Comparison of ENCODE assay signal across 22 cellular contexts in the genomic region with DNA sequence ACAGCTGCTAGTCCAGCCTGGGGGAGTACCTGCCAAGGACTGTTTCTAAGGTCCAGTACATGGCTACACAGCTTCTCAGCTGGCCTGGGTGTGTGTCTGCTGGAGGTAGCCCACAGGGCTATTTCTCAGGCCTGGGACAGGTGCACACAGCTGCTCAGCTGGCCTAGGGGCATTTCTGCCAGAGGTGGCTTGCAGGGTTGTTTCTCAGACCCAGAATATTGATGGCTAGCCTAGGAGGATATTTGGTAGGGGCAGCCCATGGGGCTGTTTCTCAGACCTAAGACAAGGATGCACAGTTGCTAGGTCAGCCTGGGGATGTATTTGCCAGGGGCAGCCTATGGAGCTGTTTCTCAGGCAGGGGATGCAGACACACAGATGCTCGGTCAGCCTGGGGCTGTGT. TPM values are rescaled to one million over a fixed set of nuclear protein-coding genes. Genes with fewer than 3 reads are reported as not detected.
A peak's percentile ranks its signal among the peaks of the same experiment; 100 is the strongest.
DNase-seq lines count a peak whose midpoint lies in the region; ATAC-seq and TF ChIP-seq lines count a peak whose summit lies in the region.
"Had no signal": no experiment of that assay in that cellular context is flagged by ENCODE, and none has a peak within 500 bp of the region (broad histone marks: within the 10 kb centered on the region; RNA-seq: fewer than 3 reads in every experiment).

No MANE protein-coding gene starts in this region.

- H3K27ac Mint-ChIP-seq in neural progenitor cell, result no peak overlapping the region
- H3K27ac Mint-ChIP-seq: CD4-positive, alpha-beta memory T cell; CD8-positive, alpha-beta memory T cell had no signal

- H3K27me3 ChIP-seq in heart left ventricle (no peaks in the 10 kb centered on the region), osteoblast (ENCODE audit: insufficient read depth, low read length) (no peaks in the 10 kb centered on the region), neural progenitor cell (no peaks in the 10 kb centered on the region)
- H3K27me3 ChIP-seq: BE2C, BLaER1 had no signal

- H3K4me3 ChIP-seq in heart left ventricle (no peak overlapping the region), osteoblast (ENCODE audit: insufficient read depth, low read length) (no peak overlapping the region), neural progenitor cell (no peak overlapping the region)
- H3K4me3 ChIP-seq: A549, BLaER1, GM12878 had no signal

- no peaks in the 10 kb centered on the region for H3F3A ChIP-seq in neural progenitor cell (ENCODE audit: low read depth)

- DNase-seq in cardiac septum (ENCODE audit: low spot score) (peak; percentile 58), heart left ventricle (no peak), osteoblast (ENCODE audit: insufficient read length, low spot score, missing footprints) (peak; percentile 54), neural progenitor cell (ENCODE audit: low spot score) (no peak)
- DNase-seq: BE2C; C1 segment of cervical spinal cord; CD4-positive, alpha-beta memory T cell; CD4-positive, CD25-positive, alpha-beta regulatory T cell; CD8-positive, alpha-beta memory T cell; COR-L47; DMS 273 treated with DMSO at 0.1 percent for 48 hours; DMS153; DMS53; DMS79; DND-41; GDM1 had no signal

- H3K79me2 ChIP-seq in osteoblast (ENCODE audit: insufficient read depth, low read length) (no peaks in the 10 kb centered on the region), neural progenitor cell (ENCODE audit: low read depth) (no peaks in the 10 kb centered on the region)

- TF ChIP-seq POLR2A in heart left ventricle (IDR thresholded peaks at IDR 0.05), result no peak

- H4K20me1 ChIP-seq in osteoblast (ENCODE audit: insufficient read depth, low read length) (no peaks in the 10 kb centered on the region), neural progenitor cell (ENCODE audit: low read depth) (peaks cover 4% of the 10 kb centered on the region)
- H4K20me1 ChIP-seq: BLaER1 had no signal

- WGBS in heart left ventricle, 4 donors, result 94 to 100% (median 98%) methylated on average over 1 of the region's 1 CpG; no CpG with 5 or more reads in 1 of the 4 donors

- peaks cover 39% of the 10 kb centered on the region for H3K36me3 Mint-ChIP-seq in neural progenitor cell

- no peak overlapping the region for H2AFZ ChIP-seq in osteoblast (ENCODE audit: low read length)
- no peak overlapping the region for H2AFZ ChIP-seq in neural progenitor cell (replicated peaks)

- ATAC-seq in heart left ventricle (no peak), GM21723 (IDR thresholded peaks at IDR 0.05; ENCODE audit: unreplicated experiment) (no peak)
- ATAC-seq: A549, GM12878 had no signal

- TF ChIP-seq CTCF in heart left ventricle (IDR thresholded peaks at IDR 0.05) (no peak), osteoblast (IDR thresholded peaks at IDR 0.05; ENCODE audit: extremely low read depth, low read depth, low read length) (no peak), neural progenitor cell (IDR thresholded peaks at IDR 0.05) (no peak)

- intact Hi-C loops in cardiac septum (cut with DNase I), result no loop called here
- intact Hi-C loops in heart left ventricle (cut with DNase I), result no loop called here

- H3K9me3 ChIP-seq in heart left ventricle, result peaks cover 0 to 5% (median 0%) of the 10 kb centered on the region in 12 donors
- H3K9me3 ChIP-seq in osteoblast (ENCODE audit: low read depth, low read length), result no peaks in the 10 kb centered on the region
- no peaks in the 10 kb centered on the region for H3K9me3 ChIP-seq in neural progenitor cell (ENCODE audit: low read depth)
- H3K9me3 ChIP-seq: A549, BE2C had no signal

- no peak overlapping the region for H3K9ac ChIP-seq in neural progenitor cell
- H3K9ac ChIP-seq: BLaER1 had no signal

- H3K4me1 ChIP-seq in heart left ventricle, result peaks cover 0 to 9% (median 0%) of the 10 kb centered on the region in 12 donors
- H3K4me1 ChIP-seq in osteoblast (ENCODE audit: insufficient read depth, low read length), result peaks cover 3% of the 10 kb centered on the region
- no peaks in the 10 kb centered on the region for H3K4me1 ChIP-seq in neural progenitor cell
- H3K4me1 ChIP-seq: A549, BE2C, BLaER1 had no signal

- H3K4me2 ChIP-seq in osteoblast (ENCODE audit: insufficient read depth, low read length) (no peak overlapping the region), neural progenitor cell (no peak overlapping the region)
- H3K4me2 ChIP-seq: A549, BLaER1 had no signal

- H3K27ac ChIP-seq in heart left ventricle, result no peak overlapping the region
- H3K27ac ChIP-seq in osteoblast (ENCODE audit: low read depth, low read length), result no peak overlapping the region
- H3K27ac ChIP-seq in neural progenitor cell, result no peak overlapping the region
- H3K27ac ChIP-seq: 22Rv1, A549, BLaER1 had no signal

- H3K36me3 ChIP-seq in heart left ventricle (peaks cover 0 to 37% (median 19%) of the 10 kb centered on the region in 9 donors), osteoblast (ENCODE audit: insufficient read depth, low read length) (peaks cover 8% of the 10 kb centered on the region), neural progenitor cell (no peaks in the 10 kb centered on the region)

- H3K27me3 Mint-ChIP-seq in neural progenitor cell (ENCODE audit: insufficient read depth, low read depth), result no peaks in the 10 kb centered on the region
- H3K27me3 Mint-ChIP-seq: CD4-positive, alpha-beta memory T cell; CD4-positive, CD25-positive, alpha-beta regulatory T cell; CD8-positive, alpha-beta memory T cell had no signal

- H3K4me1 Mint-ChIP-seq in neural progenitor cell, result no peaks in the 10 kb centered on the region

- H3K4me3 Mint-ChIP-seq in neural progenitor cell, result no peak overlapping the region
- H3K4me3 Mint-ChIP-seq: CD14-positive monocyte; CD4-positive, alpha-beta memory T cell; CD8-positive, alpha-beta memory T cell had no signal

- H3K9me3 Mint-ChIP-seq in neural progenitor cell, result peaks cover 13% of the 10 kb centered on the region

RNA-seq across cellular contexts. Expression of a gene that starts 29.4 kb away (rescaled TPM):
- 25.9 TPM for total RNA-seq in cardiac septum
- total RNA-seq in heart left ventricle, result 10 to 100 TPM; 15.5 to 31.1 (median 18.6) TPM
- 10 to 100 TPM; 11.5 to 17.9 TPM for polyA plus RNA-seq in heart left ventricle
- 12.3 and 13.3 TPM in 2 replicates for total RNA-seq in osteoblast
- 49.6 and 67.3 TPM in 2 replicates for total RNA-seq in neural progenitor cell (ENCODE audit: low replicate concordance)

Comparison
In these comparisons a context has a peak if more than half of its experiments do, and no peak if none do; other contexts are left out.
1. DNase-seq: peak in cardiac septum (single experiment) and osteoblast (single experiment); none in heart left ventricle (0 of 5) and neural progenitor cell (single experiment).